ENCODE assay signal across 37 cellular contexts in genomic region chr2:33978471-33978870, GRCh38.
"Had no signal": no experiment of that assay in that cellular context is flagged by ENCODE, and none has a peak within 500 bp of the region (broad histone marks: within the 10 kb centered on the region; RNA-seq: fewer than 3 reads in every experiment).

No MANE protein-coding gene starts in this region.

- H3K27me3 Mint-ChIP-seq: activated CD4-positive, alpha-beta memory T cell treated with anti-CD3 and anti-CD28 coated beads, Interleukin-2, amount 10 ng/mL, durations not matched to agents 7 days and 5 days; activated CD4-positive, alpha-beta T cell treated with anti-CD3 and anti-CD28 coated beads, Interleukin-2, amount 10 ng/mL, durations not matched to agents 7 days and 5 days; activated CD8-positive, alpha-beta memory T cell treated with anti-CD3 and anti-CD28 coated beads, Interleukin-2, amount 10 ng/mL, durations not matched to agents 7 days and 5 days; activated naive CD4-positive, alpha-beta T cell treated with anti-CD3 and anti-CD28 coated beads, Interleukin-2, amount 10 ng/mL, durations not matched to agents 7 days and 5 days; activated naive CD4-positive, alpha-beta T cell treated with anti-CD3 and anti-CD28 coated beads, Interleukin-2, amount 50 U/mL, for 24 hours; activated naive CD8-positive, alpha-beta T cell; activated naive CD8-positive, alpha-beta T cell treated with anti-CD3 and anti-CD28 coated beads, Interleukin-2, amount 10 ng/mL, durations not matched to agents 7 days and 5 days; activated T-cell treated with anti-CD3 and anti-CD28 coated beads, Interleukin-2, amount 50 U/mL, for 24 hours; central memory CD8-positive, alpha-beta T cell had no signal

- H3K9me3 Mint-ChIP-seq: activated naive CD4-positive, alpha-beta T cell treated with anti-CD3 and anti-CD28 coated beads, Interleukin-2, amount 10 ng/mL, durations not matched to agents 7 days and 5 days; activated naive CD4-positive, alpha-beta T cell treated with anti-CD3 and anti-CD28 coated beads, Interleukin-2, amount 50 U/mL, for 24 hours; T-helper 1 cell treated with Interleukin-12 subunit alpha and Interleukin-12 subunit beta and Interleukin-4 antibody, amounts not matched to agents 30 μg/mL and 1 μg/mL, for 36 hours; T-helper 2 cell treated with Interferon-gamma antibody and Interleukin-4, amounts not matched to agents 5 μg/mL and 100 μg/mL, for 36 hours had no signal

- H3K36me3 ChIP-seq: ascending aorta, cardiac muscle cell, WERI-Rb-1 had no signal

- H3K9me3 ChIP-seq: ascending aorta had no signal

- H3K27ac ChIP-seq: ascending aorta, cardiac muscle cell, WERI-Rb-1 had no signal

- H3K27me3 ChIP-seq: ascending aorta, cardiac muscle cell had no signal

- H3K36me3 Mint-ChIP-seq: activated CD8-positive, alpha-beta memory T cell treated with anti-CD3 and anti-CD28 coated beads, Interleukin-2, amount 10 ng/mL, durations not matched to agents 7 days and 5 days; activated naive CD4-positive, alpha-beta T cell treated with anti-CD3 and anti-CD28 coated beads, Interleukin-2, amount 10 ng/mL, durations not matched to agents 7 days and 5 days; activated naive CD4-positive, alpha-beta T cell treated with anti-CD3 and anti-CD28 coated beads, Interleukin-2, amount 50 U/mL, for 24 hours; activated naive CD8-positive, alpha-beta T cell; activated naive CD8-positive, alpha-beta T cell treated with anti-CD3 and anti-CD28 coated beads, Interleukin-2, amount 10 ng/mL, durations not matched to agents 7 days and 5 days; brain had no signal

- H3K4me3 Mint-ChIP-seq: activated CD4-positive, alpha-beta memory T cell treated with anti-CD3 and anti-CD28 coated beads, Interleukin-2, amount 10 ng/mL, durations not matched to agents 7 days and 5 days; activated CD4-positive, alpha-beta T cell treated with anti-CD3 and anti-CD28 coated beads for 36 hours; activated CD4-positive, alpha-beta T cell treated with anti-CD3 and anti-CD28 coated beads, Interleukin-2, amount 10 ng/mL, durations not matched to agents 7 days and 5 days; activated CD8-positive, alpha-beta memory T cell treated with anti-CD3 and anti-CD28 coated beads, Interleukin-2, amount 10 ng/mL, durations not matched to agents 7 days and 5 days; activated CD8-positive, alpha-beta T cell treated with anti-CD3 and anti-CD28 coated beads, Interleukin-2, amount 10 ng/mL, durations not matched to agents 7 days and 5 days; activated naive CD4-positive, alpha-beta T cell treated with anti-CD3 and anti-CD28 coated beads, Interleukin-2, amount 10 ng/mL, durations not matched to agents 7 days and 5 days; activated naive CD4-positive, alpha-beta T cell treated with anti-CD3 and anti-CD28 coated beads, Interleukin-2, amount 50 U/mL, for 24 hours; activated naive CD8-positive, alpha-beta T cell; activated naive CD8-positive, alpha-beta T cell treated with anti-CD3 and anti-CD28 coated beads, Interleukin-2, amount 10 ng/mL, durations not matched to agents 7 days and 5 days; activated naive CD8-positive, alpha-beta T cell treated with anti-CD3 and anti-CD28 coated beads, Interleukin-2, amount 50 U/mL, for 24 hours; activated T-cell treated with anti-CD3 and anti-CD28 coated beads, Interleukin-2, amount 50 U/mL, for 24 hours; brain; central memory CD8-positive, alpha-beta T cell; T-helper 1 cell treated with Interleukin-12 subunit alpha and Interleukin-12 subunit beta and Interleukin-4 antibody, amounts not matched to agents 30 μg/mL and 1 μg/mL, for 36 hours; T-helper 2 cell treated with Interferon-gamma antibody and Interleukin-4, amounts not matched to agents 5 μg/mL and 100 μg/mL, for 36 hours; WTC11 had no signal

- H3K4me1 Mint-ChIP-seq: activated CD4-positive, alpha-beta memory T cell treated with anti-CD3 and anti-CD28 coated beads, Interleukin-2, amount 10 ng/mL, durations not matched to agents 7 days and 5 days; activated CD4-positive, alpha-beta T cell treated with anti-CD3 and anti-CD28 coated beads for 36 hours; activated CD4-positive, alpha-beta T cell treated with anti-CD3 and anti-CD28 coated beads, Interleukin-2, amount 10 ng/mL, durations not matched to agents 7 days and 5 days; activated CD8-positive, alpha-beta memory T cell treated with anti-CD3 and anti-CD28 coated beads, Interleukin-2, amount 10 ng/mL, durations not matched to agents 7 days and 5 days; activated naive CD4-positive, alpha-beta T cell treated with anti-CD3 and anti-CD28 coated beads, Interleukin-2, amount 10 ng/mL, durations not matched to agents 7 days and 5 days; activated naive CD4-positive, alpha-beta T cell treated with anti-CD3 and anti-CD28 coated beads, Interleukin-2, amount 50 U/mL, for 24 hours; activated naive CD8-positive, alpha-beta T cell treated with anti-CD3 and anti-CD28 coated beads, Interleukin-2, amount 10 ng/mL, durations not matched to agents 7 days and 5 days; activated naive CD8-positive, alpha-beta T cell treated with anti-CD3 and anti-CD28 coated beads, Interleukin-2, amount 50 U/mL, for 24 hours; brain; central memory CD8-positive, alpha-beta T cell; WTC11 had no signal

- DNase-seq: activated CD4-positive, alpha-beta memory T cell treated with anti-CD3 and anti-CD28 coated beads, Interleukin-2, amount 10 ng/mL, durations not matched to agents 7 days and 5 days; activated CD4-positive, alpha-beta T cell treated with anti-CD3 and anti-CD28 coated beads for 1 hour; activated CD4-positive, alpha-beta T cell treated with anti-CD3 and anti-CD28 coated beads for 36 hours; activated CD4-positive, alpha-beta T cell treated with anti-CD3 and anti-CD28 coated beads for 48 hours; activated CD4-positive, alpha-beta T cell treated with anti-CD3 and anti-CD28 coated beads, Interleukin-2, amount 10 ng/mL, durations not matched to agents 7 days and 5 days; activated CD4-positive, alpha-beta T cell treated with anti-CD3 and anti-CD28 coated beads, Interleukin-2, amount 50 U/mL, for 48 hours; activated CD4-positive, CD25-positive, alpha-beta regulatory T cell; activated CD8-positive, alpha-beta memory T cell treated with anti-CD3 and anti-CD28 coated beads for 24 hours; activated CD8-positive, alpha-beta memory T cell treated with anti-CD3 and anti-CD28 coated beads, Interleukin-2, amount 10 ng/mL, durations not matched to agents 7 days and 5 days; activated CD8-positive, alpha-beta memory T cell treated with anti-CD3 and anti-CD28 coated beads, Interleukin-2, amount 50 U/mL, for 48 hours; activated CD8-positive, alpha-beta T cell treated with anti-CD3 and anti-CD28 coated beads, Interleukin-2, amount 10 ng/mL, durations not matched to agents 7 days and 5 days; activated effector memory CD4-positive, alpha-beta T cell treated with Interleukin-2 at 50 U/mL for 16 hours; activated gamma-delta T cell; activated naive CD4-positive, alpha-beta T cell treated with anti-CD3 and anti-CD28 coated beads, Interleukin-2, amount 10 ng/mL, durations not matched to agents 7 days and 5 days; activated naive CD4-positive, alpha-beta T cell treated with Interleukin-2 at 50 U/mL for 16 hours; activated naive CD8-positive, alpha-beta T cell treated with anti-CD3 and anti-CD28 coated beads, Interleukin-2, amount 10 ng/mL, durations not matched to agents 7 days and 5 days; activated naive CD8-positive, alpha-beta T cell treated with anti-CD3 and anti-CD28 coated beads, Interleukin-2, amount 50 U/mL, for 24 hours; activated T-cell treated with anti-CD3 and anti-CD28 coated beads, Interleukin-2, amount 50 U/mL, for 24 hours; activated T-cell treated with anti-CD3 and anti-CD28 coated beads, Interleukin-2, amount 50 U/mL, for 48 hours; amygdala; anterior cingulate cortex; caudate nucleus; cerebellar nuclear complex; T-helper 2 cell; T-helper 9 cell; WERI-Rb-1 had no signal

- H3K4me1 ChIP-seq: ascending aorta had no signal

- H3K27ac Mint-ChIP-seq: activated CD4-positive, alpha-beta memory T cell treated with anti-CD3 and anti-CD28 coated beads, Interleukin-2, amount 10 ng/mL, durations not matched to agents 7 days and 5 days; activated CD4-positive, alpha-beta T cell treated with anti-CD3 and anti-CD28 coated beads for 36 hours; activated CD4-positive, alpha-beta T cell treated with anti-CD3 and anti-CD28 coated beads, Interleukin-2, amount 10 ng/mL, durations not matched to agents 7 days and 5 days; activated CD8-positive, alpha-beta memory T cell treated with anti-CD3 and anti-CD28 coated beads, Interleukin-2, amount 10 ng/mL, durations not matched to agents 7 days and 5 days; activated CD8-positive, alpha-beta T cell treated with anti-CD3 and anti-CD28 coated beads, Interleukin-2, amount 10 ng/mL, durations not matched to agents 7 days and 5 days; activated naive CD4-positive, alpha-beta T cell treated with anti-CD3 and anti-CD28 coated beads, Interleukin-2, amount 10 ng/mL, durations not matched to agents 7 days and 5 days; activated naive CD4-positive, alpha-beta T cell treated with anti-CD3 and anti-CD28 coated beads, Interleukin-2, amount 50 U/mL, for 24 hours; activated naive CD8-positive, alpha-beta T cell; activated naive CD8-positive, alpha-beta T cell treated with anti-CD3 and anti-CD28 coated beads, Interleukin-2, amount 10 ng/mL, durations not matched to agents 7 days and 5 days; activated naive CD8-positive, alpha-beta T cell treated with anti-CD3 and anti-CD28 coated beads, Interleukin-2, amount 50 U/mL, for 24 hours; activated T-cell treated with anti-CD3 and anti-CD28 coated beads, Interleukin-2, amount 50 U/mL, for 24 hours; activated T-helper 2 cell treated with anti-CD3 and anti-CD28 coated beads, Interferon-gamma antibody, Interleukin-2, Interleukin-4, amounts not matched to agents 10 μg/mL and 5 μg/mL and 100 μg/mL, durations not matched to agents 14 hours and 24 hours and 36 hours; brain; T-helper 1 cell treated with Interleukin-12 subunit alpha and Interleukin-12 subunit beta and Interleukin-4 antibody, amounts not matched to agents 30 μg/mL and 1 μg/mL, for 36 hours; T-helper 2 cell treated with Interferon-gamma antibody and Interleukin-4, amounts not matched to agents 5 μg/mL and 100 μg/mL, for 36 hours; WTC11 had no signal

- H3K4me3 ChIP-seq: ascending aorta, cardiac muscle cell had no signal

- ATAC-seq: activated CD4-positive, alpha-beta T cell treated with anti-CD3 and anti-CD28 coated beads for 36 hours; activated CD4-positive, CD25-positive, alpha-beta regulatory T cell treated with anti-CD3 and anti-CD28 coated beads, Interleukin-2, amount 50 U/mL, for 24 hours; activated CD8-positive, alpha-beta memory T cell treated with anti-CD3 and anti-CD28 coated beads, Interleukin-2, amount 10 ng/mL, durations not matched to agents 7 days and 5 days; activated CD8-positive, alpha-beta T cell treated with anti-CD3 and anti-CD28 coated beads, Interleukin-2, amount 10 ng/mL, durations not matched to agents 7 days and 5 days; activated naive CD8-positive, alpha-beta T cell treated with anti-CD3 and anti-CD28 coated beads, Interleukin-2, amount 50 U/mL, for 24 hours; WTC11 had no signal
